ENCODE assay signal across 8 cellular contexts in genomic region chr16:228917-229730, GRCh38. TPM values are rescaled to one million over a fixed set of nuclear protein-coding genes. Genes with fewer than 3 reads are reported as not detected.
DNase-seq lines count a peak whose midpoint lies in the region; ATAC-seq and TF ChIP-seq lines count a peak whose summit lies in the region.

Gene LUC7L (minus strand): TSS chr16:229449. CDS start chr16:229339, 110 bp downstream.

- TF ChIP-seq CTCF in HEK293 (tag by site-specific recombination; IDR thresholded peaks at IDR 0.05) (no peak), gastroesophageal sphincter (IDR thresholded peaks at IDR 0.05) (peak in 2 of 4 experiments; percentile 16 to 17), neutrophil (IDR thresholded peaks at IDR 0.05) (peak; percentile 35)

- peak; percentile 95 for ATAC-seq in gastroesophageal sphincter

- H3K4me3 ChIP-seq in HEK293 (ENCODE audit: low read depth, low read length) (peak within 1 kb of the TSS; percentile 89), SK-N-MC (peak within 1 kb of the TSS; percentile 93), gastroesophageal sphincter (peak within 1 kb of the TSS; percentile 84 to 91), neutrophil (ENCODE audit: low read depth in 1 of 2, low read length in 1 of 2) (peak within 1 kb of the TSS; percentile 87 to 98)

- H3K27me3 ChIP-seq in gastroesophageal sphincter, result no peaks in the 10 kb centered on the region
- H3K27me3 ChIP-seq in neutrophil, result no peaks in the 10 kb centered on the region

- no peaks in the 10 kb centered on the region for H3K9me3 ChIP-seq in HEK293 (ENCODE audit: control insufficient read depth, insufficient read depth, low read depth, low read length)
- H3K9me3 ChIP-seq in SK-N-MC (ENCODE audit: low read depth, low read length), result no peaks in the 10 kb centered on the region
- H3K9me3 ChIP-seq in gastroesophageal sphincter, result no peaks in the 10 kb centered on the region
- no peaks in the 10 kb centered on the region for H3K9me3 ChIP-seq in neutrophil

- H3K4me1 ChIP-seq in HEK293 (ENCODE audit: control insufficient read depth, insufficient read depth, low read length) (no peaks in the 10 kb centered on the region), gastroesophageal sphincter (peaks cover 0 to 37% (median 11%) of the 10 kb centered on the region in 3 donors), neutrophil (ENCODE audit: control insufficient read depth in 1 of 2, insufficient read depth in 1 of 2, low read depth in 1 of 2, low read length in 1 of 2) (peaks cover 16 to 19% of the 10 kb centered on the region in 2 experiments)

- H3K27ac ChIP-seq in HEK293 (ENCODE audit: extremely low read depth, low read depth, low read length), result peak within 1 kb of the TSS; percentile 99
- H3K27ac ChIP-seq in SK-N-MC, result peak within 1 kb of the TSS; percentile 93
- H3K27ac ChIP-seq in gastroesophageal sphincter, result peak within 1 kb of the TSS; percentile 96 to 99 (median 98)
- H3K27ac ChIP-seq in neutrophil, result peak within 1 kb of the TSS; percentile 97
- peak within 1 kb of the TSS; percentile 96 for H3K27ac ChIP-seq in substantia nigra (ENCODE audit: low read depth, low read length, poor library complexity, severe bottlenecking)

- peak within 1 kb of the TSS; percentile 94 for H3K4me3 Mint-ChIP-seq in activated naive CD4-positive, alpha-beta T cell treated with anti-CD3 and anti-CD28 coated beads, Interleukin-2, amount 10 ng/mL, durations not matched to agents 7 days and 5 days

- TF ChIP-seq POLR2A in gastroesophageal sphincter (IDR thresholded peaks at IDR 0.05), result peak; percentile 93 to 94

- CTCF ChIA-PET in HEK293 (lab: Yijun Ruan, JAX), result interaction anchor here (0.6 to 1.1 kb wide), 7 partner anchors 10 to 136 kb away, joined by 3 to 4 read pairs (median 3); no protein-coding TSS in a partner anchor
- CTCF ChIA-PET in activated naive CD4-positive, alpha-beta T cell treated with anti-CD3 and anti-CD28 coated beads, Interleukin-2, amount 10 ng/mL, durations not matched to agents 7 days and 5 days (lab: Charles Lee), result interaction anchor here (1.1 to 2.4 kb wide), 2 partner anchors 80 to 133 kb away, joined by 3 to 12 read pairs; no protein-coding TSS in a partner anchor

- peaks cover 22% of the 10 kb centered on the region for H3K36me3 Mint-ChIP-seq in activated naive CD4-positive, alpha-beta T cell treated with anti-CD3 and anti-CD28 coated beads, Interleukin-2, amount 10 ng/mL, durations not matched to agents 7 days and 5 days

- POLR2A ChIA-PET in HEK293 (lab: Yijun Ruan, JAX), result interaction anchor here (0.7 to 3.9 kb wide), 4 partner anchors 10 to 123 kb away, joined by 3 to 31 read pairs (median 4); partner anchors contain the start of gene AXIN1

- H3K4me1 Mint-ChIP-seq in activated naive CD4-positive, alpha-beta T cell treated with anti-CD3 and anti-CD28 coated beads, Interleukin-2, amount 10 ng/mL, durations not matched to agents 7 days and 5 days, result peaks cover 36% of the 10 kb centered on the region

- H3K36me3 ChIP-seq in HEK293 (ENCODE audit: control insufficient read depth in 2 of 2, insufficient read depth in 1 of 2, low read length in 2 of 2), result peaks cover 13 to 35% of the 10 kb centered on the region in 2 experiments
- peaks cover 44% of the 10 kb centered on the region for H3K36me3 ChIP-seq in SK-N-MC (ENCODE audit: insufficient read depth, low read length)
- peaks cover 0 to 37% of the 10 kb centered on the region in 2 donors for H3K36me3 ChIP-seq in gastroesophageal sphincter
- peaks cover 29% of the 10 kb centered on the region for H3K36me3 ChIP-seq in neutrophil

- DNase-seq in GDM1 (lab: John Stamatoyannopoulos, UW) (peak; percentile 83), MV-4-11 (lab: John Stamatoyannopoulos, UW) (peak; percentile 75), SK-N-MC (ENCODE audit: low read depth, low spot score) (no peak), substantia nigra (lab: John Stamatoyannopoulos, UW) (peak; percentile 52 to 93 (median 84))
- peak; percentile 90 for DNase-seq in activated naive CD4-positive, alpha-beta T cell treated with anti-CD3 and anti-CD28 coated beads, Interleukin-2, amount 10 ng/mL, durations not matched to agents 7 days and 5 days

- H3K9me3 Mint-ChIP-seq in activated naive CD4-positive, alpha-beta T cell treated with anti-CD3 and anti-CD28 coated beads, Interleukin-2, amount 10 ng/mL, durations not matched to agents 7 days and 5 days, result no peaks in the 10 kb centered on the region

- peak within 1 kb of the TSS; percentile 94 for H3K27ac Mint-ChIP-seq in activated naive CD4-positive, alpha-beta T cell treated with anti-CD3 and anti-CD28 coated beads, Interleukin-2, amount 10 ng/mL, durations not matched to agents 7 days and 5 days

- peak within 1 kb of the TSS; percentile 95 for H3K9ac ChIP-seq in SK-N-MC (ENCODE audit: insufficient read length)

- H3K27me3 Mint-ChIP-seq in activated naive CD4-positive, alpha-beta T cell treated with anti-CD3 and anti-CD28 coated beads, Interleukin-2, amount 10 ng/mL, durations not matched to agents 7 days and 5 days, result peaks cover 5% of the 10 kb centered on the region

- no peak for TF ChIP-seq EP300 in gastroesophageal sphincter (IDR thresholded peaks at IDR 0.05)

- 7 to 12% methylated on average over 7 to 11 of the region's 84 CpGs for WGBS in gastroesophageal sphincter (ENCODE audit: low coverage in 1 of 2), 2 donors

TF ChIP-seq in HEK293, 187 proteins besides CTCF, POLR2A, EP300 and RAD21 (continues in another document):
- TF ChIP-seq ZNF426 (tag by site-specific recombination; IDR thresholded peaks at IDR 0.05) (no peak), SP2 (tag by site-specific recombination; IDR thresholded peaks at IDR 0.05) (peak; percentile 70), HOXC10 (CRISPR knock-in tag; IDR thresholded peaks at IDR 0.05) (no peak), ZNF639 (tag by site-specific recombination; IDR thresholded peaks at IDR 0.05) (peak; percentile 46; the same call in 1 of the 2 replicates), ZNF560 (tag by site-specific recombination; IDR thresholded peaks at IDR 0.05; ENCODE audit: borderline replicate concordance) (no peak), ZNF335 (tag by site-specific recombination; conservative IDR thresholded peaks at IDR 0.05) (peak; percentile 99), ZNF610 (tag by site-specific recombination; IDR thresholded peaks at IDR 0.05; ENCODE audit: borderline replicate concordance) (peak; percentile 91; the same call in 1 of the 2 replicates), KLF7 (tag by site-specific recombination; IDR thresholded peaks at IDR 0.05; ENCODE audit: borderline replicate concordance) (0 out of 2 replicates have a peak, but pooled peaks have one; percentile 51), KLF9 (tag by site-specific recombination; IDR thresholded peaks at IDR 0.05; ENCODE audit: low read depth) (peak; percentile 73), EGR2 (tag by site-specific recombination; IDR thresholded peaks at IDR 0.05; ENCODE audit: low read depth) (peak; percentile 77), ZNF624 (tag by site-specific recombination; IDR thresholded peaks at IDR 0.05) (no peak), ZNF280C (tag by site-specific recombination; IDR thresholded peaks at IDR 0.05) (no peak), ZNF302 (tag by site-specific recombination; IDR thresholded peaks at IDR 0.05; ENCODE audit: low read depth) (no peak), ZNF629 (tag by site-specific recombination; IDR thresholded peaks at IDR 0.05) (peak; percentile 77), ZNF596 (tag by site-specific recombination; IDR thresholded peaks at IDR 0.05) (no peak)

RNA-seq across cellular contexts. Expression of gene LUC7L, which starts in this region (rescaled TPM):
- 100 to 1,000 TPM in 1 of 4 donors, 10 to 100 TPM in 3; 34.7 to 112 (median 59.6) TPM for total RNA-seq in gastroesophageal sphincter
